15 cellular contexts compared by ENCODE assay signal in the genomic region with DNA sequence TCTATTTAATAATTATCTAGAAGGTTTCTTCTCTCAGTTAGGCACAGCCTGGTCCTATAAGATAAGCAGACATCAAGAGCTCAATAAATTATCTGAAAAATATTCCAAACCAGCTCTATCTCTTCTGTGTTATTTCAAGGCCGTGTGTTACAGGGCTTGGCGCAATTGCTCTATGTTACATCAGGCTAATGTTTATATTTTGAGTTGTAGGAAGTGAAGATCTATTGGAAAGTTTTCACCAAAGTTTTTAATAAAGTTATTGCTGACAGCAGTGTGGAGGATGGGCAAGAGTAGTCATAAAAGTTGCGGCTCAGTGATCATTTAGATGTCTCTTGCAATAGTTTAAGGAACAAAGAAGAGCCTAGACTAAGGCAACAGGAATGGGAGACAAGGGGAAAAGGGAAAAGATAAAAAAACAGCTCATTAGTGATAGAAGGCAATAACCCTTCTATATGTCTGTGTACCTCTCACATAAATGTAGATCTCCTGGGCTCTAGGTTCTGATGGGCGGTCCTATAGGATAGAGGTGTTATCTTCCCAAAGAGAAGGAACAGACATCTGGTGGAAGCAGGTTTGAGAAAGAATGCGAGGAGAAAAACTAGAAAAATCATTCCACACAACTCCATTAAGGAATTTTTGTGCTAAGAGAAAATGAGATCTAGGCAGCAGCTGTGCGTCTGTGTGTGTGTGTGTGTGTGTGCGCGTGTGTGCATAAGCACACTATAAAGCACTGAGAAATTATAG. TPM values are rescaled to one million over a fixed set of nuclear protein-coding genes. Genes with fewer than 3 reads are reported as not detected.
DNase-seq lines count a peak whose midpoint lies in the region; ATAC-seq and TF ChIP-seq lines count a peak whose summit lies in the region.
"Had no signal": no experiment of that assay in that cellular context is flagged by ENCODE, and none has a peak within 500 bp of the region (broad histone marks: within the 10 kb centered on the region; RNA-seq: fewer than 3 reads in every experiment).

No MANE protein-coding gene starts in this region.

- H3K18ac ChIP-seq in mesenchymal stem cell (ENCODE audit: low read depth in 1 of 2, low read length in 2 of 2) (no peak overlapping the region), trophoblast cell (ENCODE audit: low read length) (no peak overlapping the region)

- H3K4me1 ChIP-seq in mesenchymal stem cell (ENCODE audit: control insufficient read depth, insufficient read depth, low read depth, low read length) = no peaks in the 10 kb centered on the region
- no peaks in the 10 kb centered on the region for H3K4me1 ChIP-seq in trophoblast cell (ENCODE audit: control insufficient read depth in 1 of 2, insufficient read depth in 2 of 2, low read length in 2 of 2)

- DNase-seq in OCI-M1 (lab: John Stamatoyannopoulos, UW) (peak; percentile 92), erythroblast (lab: John Stamatoyannopoulos, UW) (peak; percentile 69 to 82), mesenchymal stem cell (peak; percentile 43), type B pancreatic cell (ENCODE audit: extremely low spot score, unreplicated experiment) (no peak), trophoblast cell (no peak), NCI-H1105 treated with DMSO at 0.1 percent for 48 hours (lab: John Stamatoyannopoulos, UW) (no peak)
- DNase-seq: ACHN; CD4-positive, CD25-positive, alpha-beta regulatory T cell; DMS53; GF-D8; HCEC 1CT; HFFc6 had no signal

- H4K8ac ChIP-seq in mesenchymal stem cell (ENCODE audit: low read length) (no peak overlapping the region), trophoblast cell (ENCODE audit: low read depth, low read length) (no peak overlapping the region)

- H3K14ac ChIP-seq in mesenchymal stem cell (ENCODE audit: low read length in 2 of 2) (no peak overlapping the region), trophoblast cell (ENCODE audit: low read length) (no peak overlapping the region)

- no peak overlapping the region for H2BK5ac ChIP-seq in mesenchymal stem cell (ENCODE audit: low read depth, low read length, poor library complexity, severe bottlenecking)
- H2BK5ac ChIP-seq in trophoblast cell (ENCODE audit: low read depth, low read length, poor library complexity) = no peak overlapping the region

- no peak overlapping the region for H2BK120ac ChIP-seq in mesenchymal stem cell (ENCODE audit: low read depth, low read length)
- H2BK120ac ChIP-seq in trophoblast cell (ENCODE audit: insufficient read depth, low read length, poor library complexity) = no peak overlapping the region

- no peaks in the 10 kb centered on the region for H3K79me2 ChIP-seq in trophoblast cell (ENCODE audit: control insufficient read depth, insufficient read depth, low read length, poor library complexity)

- no peaks in the 10 kb centered on the region for H3K27me3 Mint-ChIP-seq in type B pancreatic cell

- 86% methylated on average over 6 of the region's 8 CpGs for WGBS in mesenchymal stem cell
- no CpG with 5 or more reads among the region's 8 CpGs for WGBS in trophoblast cell (ENCODE audit: extremely low coverage, insufficient coverage, insufficient read length)

- no peak overlapping the region for H3K9ac ChIP-seq in mesenchymal stem cell (ENCODE audit: low read length)
- no peak overlapping the region for H3K9ac ChIP-seq in trophoblast cell (ENCODE audit: low read length)
- H3K9ac ChIP-seq: BLaER1 treated with 17β-estradiol and CSF1 and Interleukin-3, amounts not matched to agents 10 nM and 100 nM had no signal

- no peak overlapping the region for H2AFZ ChIP-seq in mesenchymal stem cell (ENCODE audit: low read depth, low read length)
- no peak overlapping the region for H2AFZ ChIP-seq in trophoblast cell (ENCODE audit: insufficient read depth, low read length, poor library complexity)

- no peak overlapping the region for H3K4me2 ChIP-seq in mesenchymal stem cell (ENCODE audit: low read length, poor library complexity, severe bottlenecking)
- no peak overlapping the region for H3K4me2 ChIP-seq in trophoblast cell (ENCODE audit: low read length)
- H3K4me2 ChIP-seq: BLaER1 treated with 17β-estradiol and CSF1 and Interleukin-3, amounts not matched to agents 10 nM and 100 nM had no signal

- no peak overlapping the region for H4K12ac ChIP-seq in trophoblast cell (ENCODE audit: low read depth, low read length)

- no peaks in the 10 kb centered on the region for H3K36me3 Mint-ChIP-seq in type B pancreatic cell
- H3K36me3 Mint-ChIP-seq: CD4-positive, CD25-positive, alpha-beta regulatory T cell had no signal

- no peaks in the 10 kb centered on the region for H3K9me3 ChIP-seq in mesenchymal stem cell (ENCODE audit: control insufficient read depth, low read length)
- no peaks in the 10 kb centered on the region for H3K9me3 ChIP-seq in trophoblast cell (ENCODE audit: insufficient read depth, low read depth, low read length)

- H3K79me1 ChIP-seq in mesenchymal stem cell (replicated peaks; ENCODE audit: low read length, poor library complexity, severe bottlenecking) (no peaks in the 10 kb centered on the region), trophoblast cell (ENCODE audit: low read length) (no peaks in the 10 kb centered on the region)

- H4K91ac ChIP-seq in mesenchymal stem cell (ENCODE audit: low read length) (no peak overlapping the region), trophoblast cell (ENCODE audit: low read depth, low read length) (no peak overlapping the region)

- no peak for TF ChIP-seq POLR2A in erythroblast (IDR thresholded peaks at IDR 0.05; ENCODE audit: low read length)

- TF ChIP-seq CTCF in type B pancreatic cell (conservative IDR thresholded peaks at IDR 0.05) = no peak

- H3K4me3 ChIP-seq in mesenchymal stem cell (ENCODE audit: insufficient read depth in 1 of 2, low read depth in 1 of 2, low read length in 2 of 2) (no peak overlapping the region), trophoblast cell (ENCODE audit: low read depth, low read length) (no peak overlapping the region)
- H3K4me3 ChIP-seq: BLaER1 treated with 17β-estradiol and CSF1 and Interleukin-3, amounts not matched to agents 10 nM and 100 nM had no signal

- H3K36me3 ChIP-seq in mesenchymal stem cell (ENCODE audit: control insufficient read depth in 1 of 2, insufficient read depth in 2 of 2, low read depth in 1 of 2, low read length in 2 of 2) (no peaks in the 10 kb centered on the region), trophoblast cell (ENCODE audit: control insufficient read depth in 1 of 2, insufficient read depth in 2 of 2, low read length in 2 of 2) (no peaks in the 10 kb centered on the region)
- H3K36me3 ChIP-seq: BLaER1 treated with 17β-estradiol and CSF1 and Interleukin-3, amounts not matched to agents 10 nM and 100 nM had no signal

- no peak overlapping the region for H3K4me3 Mint-ChIP-seq in type B pancreatic cell
- H3K4me3 Mint-ChIP-seq: CD4-positive, CD25-positive, alpha-beta regulatory T cell; HFFc6 had no signal

- H3K4ac ChIP-seq in mesenchymal stem cell (ENCODE audit: low read depth in 1 of 2, low read length in 2 of 2) (no peak overlapping the region), trophoblast cell (ENCODE audit: low read depth, low read length) (no peak overlapping the region)

- ATAC-seq in GM21528 (IDR thresholded peaks at IDR 0.05; ENCODE audit: low FRiP score, unreplicated experiment) = no peak
- ATAC-seq: HepG2 had no signal

- H3K23ac ChIP-seq in mesenchymal stem cell (ENCODE audit: low read length in 2 of 2) (no peak overlapping the region), trophoblast cell (ENCODE audit: low read length) (no peak overlapping the region)

- no peak overlapping the region for H3K27ac ChIP-seq in mesenchymal stem cell (ENCODE audit: low read length, poor library complexity, severe bottlenecking)
- no peak overlapping the region for H3K27ac ChIP-seq in trophoblast cell (ENCODE audit: low read depth, low read length)
- H3K27ac ChIP-seq: BLaER1 treated with 17β-estradiol and CSF1 and Interleukin-3, amounts not matched to agents 10 nM and 100 nM had no signal

- no peak overlapping the region for H2BK15ac ChIP-seq in mesenchymal stem cell (ENCODE audit: low read depth, poor library complexity, severe bottlenecking)

- no peak overlapping the region for H2BK12ac ChIP-seq in mesenchymal stem cell (ENCODE audit: low read length in 2 of 2)
- H2BK12ac ChIP-seq in trophoblast cell (ENCODE audit: low read length) = no peak overlapping the region

- peak overlapping the region; percentile 9 for H3K27ac Mint-ChIP-seq in type B pancreatic cell
- H3K27ac Mint-ChIP-seq: HFFc6 had no signal

- no peaks in the 10 kb centered on the region for H3K9me3 Mint-ChIP-seq in type B pancreatic cell
- H3K9me3 Mint-ChIP-seq: CD4-positive, CD25-positive, alpha-beta regulatory T cell; HFFc6 had no signal

- H3K27me3 ChIP-seq in mesenchymal stem cell (ENCODE audit: control insufficient read depth in 1 of 2, insufficient read depth in 1 of 2, low read length in 2 of 2) = no peaks in the 10 kb centered on the region
- no peaks in the 10 kb centered on the region for H3K27me3 ChIP-seq in trophoblast cell (ENCODE audit: insufficient read depth, low read length)
- H3K27me3 ChIP-seq: BLaER1 treated with 17β-estradiol and CSF1 and Interleukin-3, amounts not matched to agents 10 nM and 100 nM had no signal

- H2AK5ac ChIP-seq in mesenchymal stem cell (ENCODE audit: low read length, severe bottlenecking) = no peak overlapping the region
- H2AK5ac ChIP-seq in trophoblast cell (ENCODE audit: low read length) = no peak overlapping the region

- H3K4me1 Mint-ChIP-seq in type B pancreatic cell (ENCODE audit: unreplicated experiment) = no peaks in the 10 kb centered on the region

RNA-seq across cellular contexts. Expression of a gene that starts 5.9 kb away (rescaled TPM):
- polyA plus RNA-seq in mesenchymal stem cell (2013, experiment 1 of 2) = not detected
- not detected for polyA plus RNA-seq in mesenchymal stem cell (2013, experiment 2 of 2)
- total RNA-seq in type B pancreatic cell (ENCODE audit: low replicate concordance) = not detected in 2 replicates
- polyA plus RNA-seq in trophoblast cell (2013) = 0.03 TPM in 1 of 2 replicates, not detected in the other
- total RNA-seq: CD4-positive, CD25-positive, alpha-beta regulatory T cell; HepG2 had no signal
- polyA plus RNA-seq: HepG2 had no signal

RNA-seq across cellular contexts. Expression of a gene that starts 34.6 kb away (rescaled TPM):
- 41.2 TPM for polyA plus RNA-seq in mesenchymal stem cell (2013, experiment 1 of 2)
- polyA plus RNA-seq in mesenchymal stem cell (2013, experiment 2 of 2) = 43.4 TPM
- total RNA-seq in type B pancreatic cell (ENCODE audit: low replicate concordance) = 27.1 and 39.6 TPM in 2 replicates
- polyA plus RNA-seq in trophoblast cell (2013) = 43.9 and 44.3 TPM in 2 replicates

Comparison
In these comparisons a context has a peak if more than half of its experiments do, and no peak if none do; other contexts are left out.
1. DNase-seq: peak in OCI-M1 (single experiment), erythroblast (2 of 2) and mesenchymal stem cell (single experiment); none in type B pancreatic cell (single experiment), trophoblast cell (0 of 2) and NCI-H1105 treated with DMSO at 0.1 percent for 48 hours (single experiment).